ENCODE assay signal across 12 cellular contexts in genomic region chr10:119413738-119414611, GRCh38.
A peak's percentile ranks its signal among the peaks of the same experiment; 100 is the strongest.
DNase-seq lines count a peak whose midpoint lies in the region; ATAC-seq, FAIRE-seq and TF ChIP-seq lines count a peak whose summit lies in the region.
"Had no signal": no experiment of that assay in that cellular context is flagged by ENCODE, and none has a peak within 500 bp of the region (broad histone marks: within the 10 kb centered on the region; RNA-seq: fewer than 3 reads in every experiment).

No MANE protein-coding gene starts in this region.

- peak overlapping the region; percentile 2; the same call in 1 of the 2 replicates for H2BK12ac ChIP-seq in H1 (ENCODE audit: low read depth, low read length)

- intact Hi-C loops in IMR-90 (cut with micrococcal nuclease) (loop anchor here (1.0 to 5.0 kb wide), 5 partner anchors 43 to 207 kb away; partner anchors contain the start of gene GRK5), right lobe of liver (cut with DNase I) (loop anchor here (10.0 kb wide), 2 partner anchors 129 to 209 kb away; partner anchors contain the start of gene GRK5 (in 1 of the 2))

- H3K79me1 ChIP-seq in IMR-90 (ENCODE audit: low read depth in 1 of 2, low read length in 2 of 2) (peaks cover 7 to 64% of the 10 kb centered on the region in 2 experiments; a peak in 3 of 4 replicates), H1 (ENCODE audit: low read depth, low read length) (no peaks in the 10 kb centered on the region)

- TF ChIP-seq POLR2A in IMR-90 (IDR thresholded peaks at IDR 0.05; ENCODE audit: low read depth, low read length) (peak; percentile 70), H1 (IDR thresholded peaks at IDR 0.05; ENCODE audit: control extremely low read depth in 1 of 2, low read depth in 2 of 2, low read length in 2 of 2) (no peak), right lobe of liver (IDR thresholded peaks at IDR 0.05) (no peak)

- peak overlapping the region; percentile 83 for H3K56ac ChIP-seq in IMR-90 (ENCODE audit: extremely low read depth, insufficient read depth, low read length)
- H3K56ac ChIP-seq in H1 (replicated peaks; ENCODE audit: insufficient read length, low read depth, low read length): no peak overlapping the region

- H2BK5ac ChIP-seq in IMR-90 (ENCODE audit: low read depth, low read length, poor library complexity, severe bottlenecking) (peak overlapping the region; percentile 77), H1 (ENCODE audit: low read depth, low read length) (no peak overlapping the region)

- H3K9ac ChIP-seq in IMR-90 (ENCODE audit: low read depth, low read length) (peak overlapping the region; percentile 73), H1 (replicated peaks in 1 of 4; ENCODE audit: extremely low read depth in 1 of 4, low read depth in 3 of 4, low read length in 3 of 4) (no peak overlapping the region)

- H3K4me2 ChIP-seq in IMR-90 (ENCODE audit: low read depth, low read length): no peak overlapping the region; the same call in 1 of the 2 replicates
- H3K4me2 ChIP-seq in H1 (ENCODE audit: insufficient read depth in 1 of 2, low read depth in 2 of 2, low read length in 2 of 2): peak overlapping the region in 1 of 2 experiments; percentile 14; a peak in 1 of 4 replicates

- H4K91ac ChIP-seq in IMR-90 (ENCODE audit: insufficient read depth, low read depth, low read length): peak overlapping the region; percentile 93
- H4K91ac ChIP-seq in H1 (replicated peaks; ENCODE audit: insufficient read length, low read length): no peak overlapping the region

- CTCF ChIA-PET in IMR-90 (lab: Yijun Ruan, JAX) (interaction anchor here (0.6 to 1.7 kb wide), 3 partner anchors 204 to 220 kb away, joined by 3 to 7 read pairs (median 6); partner anchors contain the start of gene GRK5), H1 (lab: Charles Lee; ENCODE audit: partially characterized antibody) (interaction anchor here (0.6 to 16.5 kb wide), 9 partner anchors 8 to 219 kb away, joined by 3 to 272 read pairs (median 3); partner anchors contain the start of gene GRK5)

- H2BK15ac ChIP-seq in IMR-90 (ENCODE audit: low read depth, low read length): peak overlapping the region; percentile 78
- no peak overlapping the region for H2BK15ac ChIP-seq in H1 (ENCODE audit: low read length)

- H3K4me3 ChIP-seq in IMR-90 (ENCODE audit: insufficient read depth, low read depth, low read length) (no peak overlapping the region), H1 (ENCODE audit: extremely low read depth in 1 of 4, insufficient read depth in 2 of 4, low read depth in 3 of 4, low read length in 4 of 4) (no peak overlapping the region), right lobe of liver (no peak overlapping the region)
- H3K4me3 ChIP-seq: SJSA1 had no signal

- H3K23ac ChIP-seq in IMR-90 (ENCODE audit: low read depth, low read length): peak overlapping the region; percentile 67
- no peak overlapping the region for H3K23ac ChIP-seq in H1 (ENCODE audit: insufficient read length)

- H2BK120ac ChIP-seq in IMR-90 (ENCODE audit: low read depth, low read length): peak overlapping the region; percentile 91
- H2BK120ac ChIP-seq in H1 (replicated peaks; ENCODE audit: low read depth, low read length): no peak overlapping the region

- FAIRE-seq in H1 (lab: Jason Lieb, UNC): no peak
- no peak for FAIRE-seq in HTR-8/SVneo (lab: Jason Lieb, UNC)

- DNase-seq in IMR-90 (peak; percentile 99), H1 (ENCODE audit: low read depth in 1 of 2, low spot score in 2 of 2) (no peak), right lobe of liver (peak in 1 of 3 donors; percentile 17), smooth muscle cell of the brain vasculature (ENCODE audit: low read depth, low spot score) (peak; percentile 77), germinal center (ENCODE audit: low spot score) (no peak), HTR-8/SVneo (ENCODE audit: insufficient read length, low spot score) (no peak)
- DNase-seq: dermis blood vessel endothelial cell; NCI-H2081 treated with DMSO at 0.1 percent for 48 hours; stimulated activated CD4-positive, alpha-beta T cell treated with anti-CD3 and anti-CD28 coated beads, Interleukin-4, amount 100 ng/mL, for 4 hours had no signal

- H4K20me1 ChIP-seq in IMR-90 (ENCODE audit: insufficient read depth, low read length): peaks cover 7% of the 10 kb centered on the region
- H4K20me1 ChIP-seq in H1 (replicated peaks in 1 of 2; ENCODE audit: control insufficient read depth in 1 of 2, insufficient read depth in 2 of 2, low read length in 2 of 2): no peaks in the 10 kb centered on the region

- H2AFZ ChIP-seq in IMR-90 (replicated peaks; ENCODE audit: low read length, poor library complexity) (peak overlapping the region; percentile 76), H1 (ENCODE audit: low read length) (peak overlapping the region; percentile 56; the same call in 1 of the 2 replicates)

- WGBS in IMR-90 (ENCODE audit: extremely low coverage in 2 of 2, insufficient read length in 1 of 2), 2 experiments: no CpG with 5 or more reads among the region's 23 CpGs
- WGBS in H1 (ENCODE audit: extremely low coverage in 1 of 2, insufficient coverage in 1 of 2, insufficient read length in 1 of 2, insufficient replicate concordance in 2 of 2, low coverage in 1 of 2, low lambda C conversion rate in 2 of 2, missing lambda C conversion rate in 1 of 2), 2 experiments: 84% methylated on average over 13 of the region's 23 CpGs; no CpG with 5 or more reads in 1 of the 2 experiments
- WGBS in right lobe of liver (ENCODE audit: insufficient coverage, low coverage, low lambda C conversion rate, missing lambda C conversion rate): 77% methylated on average over 6 of the region's 23 CpGs

- H2BK20ac ChIP-seq in IMR-90 (ENCODE audit: low read depth, low read length) (peak overlapping the region; percentile 78), H1 (ENCODE audit: low read length) (no peak overlapping the region)

- TF ChIP-seq RAD21 in IMR-90 (IDR thresholded peaks at IDR 0.05; ENCODE audit: low read length) (peak; percentile 25; the same call in 1 of the 2 replicates), H1 (IDR thresholded peaks at IDR 0.05 in 1 of 2, conservative IDR thresholded peaks at IDR 0.05 in 1 of 2; ENCODE audit: low read depth in 2 of 2, low read length in 2 of 2) (no peak)

- in situ Hi-C loops in IMR-90 (cut with MboI; ENCODE audit: low sequenced_read_pairs): no loop called here

- no peaks in the 10 kb centered on the region for H3K9me3 ChIP-seq in IMR-90 (ENCODE audit: control insufficient read depth, insufficient read depth, low read length)
- H3K9me3 ChIP-seq in H1 (ENCODE audit: insufficient read depth in 2 of 2, low read depth in 1 of 2, low read length in 1 of 2): no peaks in the 10 kb centered on the region
- no peaks in the 10 kb centered on the region for H3K9me3 ChIP-seq in right lobe of liver
- H3K9me3 ChIP-seq: SJSA1 had no signal

- peak overlapping the region; percentile 97 for H3K14ac ChIP-seq in IMR-90 (replicated peaks; ENCODE audit: low read depth, low read length)
- H3K14ac ChIP-seq in H1 (ENCODE audit: insufficient read length): no peak overlapping the region

- H3K4me1 ChIP-seq in IMR-90 (ENCODE audit: control insufficient read depth, insufficient read depth, low read length) (peaks cover 49% of the 10 kb centered on the region), H1 (replicated peaks in 1 of 4; ENCODE audit: control insufficient read depth in 3 of 4, insufficient read depth in 4 of 4, low read length in 3 of 4) (peaks cover 0 to 4% (median 0%) of the 10 kb centered on the region in 4 experiments; a peak in 4 of 7 replicates), right lobe of liver (peaks cover 0 to 10% (median 0%) of the 10 kb centered on the region in 4 donors)

- dilution Hi-C loops in IMR-90 (cut with HindIII; ENCODE audit: low sequenced_read_pairs, unreplicated experiment): no loop called here

- TF ChIP-seq CTCF in IMR-90 (conservative IDR thresholded peaks at IDR 0.05; ENCODE audit: low read depth, low read length): no peak
- TF ChIP-seq CTCF in H1 (IDR thresholded peaks at IDR 0.05; ENCODE audit: control extremely low read depth in 1 of 3, insufficient read depth in 1 of 3, low read depth in 1 of 3, low read length in 3 of 3): no peak
- no peak for TF ChIP-seq CTCF in right lobe of liver (IDR thresholded peaks at IDR 0.05)

- peak overlapping the region; percentile 80 for H2AK9ac ChIP-seq in IMR-90 (replicated peaks; ENCODE audit: low read depth, low read length, poor library complexity)

- H4K8ac ChIP-seq in IMR-90 (ENCODE audit: low read depth in 2 of 2, low read length in 2 of 2): peak overlapping the region; percentile 86 to 90
- no peak overlapping the region for H4K8ac ChIP-seq in H1 (ENCODE audit: extremely low read depth, insufficient read depth, low read length)

- BruUV-seq in IMR-90 (replicated peaks; lab: Mats Ljungman, UMichigan): no TSS peak

- H3K9me1 ChIP-seq in IMR-90 (ENCODE audit: insufficient read depth, low read length): peaks cover 21% of the 10 kb centered on the region

- H3K4ac ChIP-seq in IMR-90 (ENCODE audit: low read depth, low read length): peak overlapping the region; percentile 94
- H3K4ac ChIP-seq in H1 (replicated peaks; ENCODE audit: insufficient read length, low read depth, low read length): no peak overlapping the region

- H3K27me3 ChIP-seq in IMR-90 (ENCODE audit: control insufficient read depth, insufficient read depth, low read length): no peaks in the 10 kb centered on the region
- no peaks in the 10 kb centered on the region for H3K27me3 ChIP-seq in H1 (replicated peaks in 1 of 4; ENCODE audit: control insufficient read depth in 3 of 4, extremely low read depth in 1 of 4, insufficient read depth in 3 of 4, low read length in 3 of 4)
- no peaks in the 10 kb centered on the region for H3K27me3 ChIP-seq in right lobe of liver
- H3K27me3 ChIP-seq: SJSA1 had no signal

- H3K18ac ChIP-seq in IMR-90 (ENCODE audit: low read depth, low read length) (peak overlapping the region; percentile 95), H1 (ENCODE audit: extremely low read depth, low read length) (no peak overlapping the region)

- H3K27ac ChIP-seq in IMR-90 (ENCODE audit: insufficient read depth, low read length) (peak overlapping the region; percentile 85), H1 (ENCODE audit: low read depth, low read length) (no peak overlapping the region), right lobe of liver (peak overlapping the region; percentile 18 to 51 (median 43))
- H3K27ac ChIP-seq: SJSA1 had no signal

- peak; percentile 79 for ATAC-seq in IMR-90 (ENCODE audit: low read depth)
- ATAC-seq in right lobe of liver: peak in 2 of 4 donors; percentile 3 to 17
- no peak for ATAC-seq in HG02938 (IDR thresholded peaks at IDR 0.05; ENCODE audit: unreplicated experiment)
- ATAC-seq in GM21737 (IDR thresholded peaks at IDR 0.05; ENCODE audit: unreplicated experiment): no peak

- no peak for TF ChIP-seq EP300 in H1 (IDR thresholded peaks at IDR 0.05; ENCODE audit: borderline replicate concordance in 1 of 2, low read depth in 2 of 2, low read length in 2 of 2)

- POLR2A ChIA-PET in IMR-90 (lab: Charles Lee; ENCODE audit: unreplicated experiment) (no interaction called here), H1 (lab: Charles Lee; ENCODE audit: partially characterized antibody) (interaction anchor here (1.0 kb wide), 1 partner anchor 12 kb away, joined by 5 read pairs; no protein-coding TSS in a partner anchor)

- no peaks in the 10 kb centered on the region for H3K79me2 ChIP-seq in H1 (ENCODE audit: control insufficient read depth in 1 of 2, insufficient read depth in 2 of 2, low read length in 2 of 2)

- H3K23me2 ChIP-seq in H1 (ENCODE audit: low read depth, low read length): no peaks in the 10 kb centered on the region

- peak overlapping the region; percentile 93 for H4K5ac ChIP-seq in IMR-90 (ENCODE audit: low read depth, low read length)
- no peak overlapping the region for H4K5ac ChIP-seq in H1 (ENCODE audit: insufficient read length, low read depth, low read length)

- H3K36me3 ChIP-seq in IMR-90 (ENCODE audit: control insufficient read depth, insufficient read depth, low read length) (peaks cover 23% of the 10 kb centered on the region; the same call in 1 of the 2 replicates), H1 (ENCODE audit: control insufficient read depth in 2 of 4, insufficient read depth in 4 of 4, low read length in 3 of 4) (no peaks in the 10 kb centered on the region; a peak in 1 of 8 replicates), right lobe of liver (no peaks in the 10 kb centered on the region)
- H3K36me3 ChIP-seq: SJSA1 had no signal

- peak overlapping the region; percentile 96 for H2AK5ac ChIP-seq in IMR-90 (ENCODE audit: low read depth, low read length)
- H2AK5ac ChIP-seq in H1 (ENCODE audit: low read depth, low read length): no peak overlapping the region

Comparison
In these comparisons a context has a peak if more than half of its experiments do, and no peak if none do; other contexts are left out.
1. DNase-seq: peak in IMR-90 (single experiment) and smooth muscle cell of the brain vasculature (single experiment); none in H1 (0 of 2), germinal center (single experiment) and HTR-8/SVneo (single experiment).